In the genomic region with DNA sequence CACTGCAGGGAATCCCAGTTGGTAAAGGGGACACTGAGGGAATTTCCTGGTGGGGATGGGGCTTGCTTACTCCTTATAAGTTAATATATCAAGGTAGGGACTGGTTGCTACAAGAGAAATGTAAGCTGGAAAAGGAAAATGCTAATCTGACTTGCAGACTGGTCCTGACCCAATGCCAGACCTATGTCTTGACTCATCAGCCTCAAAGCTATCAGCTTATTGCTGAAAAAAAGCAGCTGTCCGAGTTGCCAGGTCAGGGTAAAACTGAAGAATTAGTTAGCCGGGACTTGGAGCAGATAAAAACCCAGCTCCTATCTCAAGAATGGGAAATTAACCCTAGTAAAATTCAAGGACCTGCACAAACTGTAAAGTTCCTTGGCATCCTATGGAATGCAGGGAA, we compare ENCODE assay signal across 1 cellular context.
TF ChIP-seq lines count a peak whose summit lies in the region.

No MANE protein-coding gene starts in this region.

TF ChIP-seq in GM12878, 131 proteins besides CTCF, POLR2A, EP300 and RAD21:
- TF ChIP-seq, protein P1, sequence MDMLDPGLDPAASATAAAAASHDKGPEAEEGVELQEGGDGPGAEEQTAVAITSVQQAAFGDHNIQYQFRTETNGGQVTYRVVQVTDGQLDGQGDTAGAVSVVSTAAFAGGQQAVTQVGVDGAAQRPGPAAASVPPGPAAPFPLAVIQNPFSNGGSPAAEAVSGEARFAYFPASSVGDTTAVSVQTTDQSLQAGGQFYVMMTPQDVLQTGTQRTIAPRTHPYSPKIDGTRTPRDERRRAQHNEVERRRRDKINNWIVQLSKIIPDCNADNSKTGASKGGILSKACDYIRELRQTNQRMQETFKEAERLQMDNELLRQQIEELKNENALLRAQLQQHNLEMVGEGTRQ (IDR thresholded peaks at IDR 0.05; ENCODE audit: borderline replicate concordance, low read depth, low read length): no peak
- TF ChIP-seq SUZ12 (IDR thresholded peaks at IDR 0.05; ENCODE audit: unreplicated experiment): no peak
- no peak for TF ChIP-seq BACH1 (IDR thresholded peaks at IDR 0.05; ENCODE audit: borderline replicate concordance)
- TF ChIP-seq KDM1A (IDR thresholded peaks at IDR 0.05; ENCODE audit: borderline replicate concordance): no peak
- TF ChIP-seq, protein P2, sequence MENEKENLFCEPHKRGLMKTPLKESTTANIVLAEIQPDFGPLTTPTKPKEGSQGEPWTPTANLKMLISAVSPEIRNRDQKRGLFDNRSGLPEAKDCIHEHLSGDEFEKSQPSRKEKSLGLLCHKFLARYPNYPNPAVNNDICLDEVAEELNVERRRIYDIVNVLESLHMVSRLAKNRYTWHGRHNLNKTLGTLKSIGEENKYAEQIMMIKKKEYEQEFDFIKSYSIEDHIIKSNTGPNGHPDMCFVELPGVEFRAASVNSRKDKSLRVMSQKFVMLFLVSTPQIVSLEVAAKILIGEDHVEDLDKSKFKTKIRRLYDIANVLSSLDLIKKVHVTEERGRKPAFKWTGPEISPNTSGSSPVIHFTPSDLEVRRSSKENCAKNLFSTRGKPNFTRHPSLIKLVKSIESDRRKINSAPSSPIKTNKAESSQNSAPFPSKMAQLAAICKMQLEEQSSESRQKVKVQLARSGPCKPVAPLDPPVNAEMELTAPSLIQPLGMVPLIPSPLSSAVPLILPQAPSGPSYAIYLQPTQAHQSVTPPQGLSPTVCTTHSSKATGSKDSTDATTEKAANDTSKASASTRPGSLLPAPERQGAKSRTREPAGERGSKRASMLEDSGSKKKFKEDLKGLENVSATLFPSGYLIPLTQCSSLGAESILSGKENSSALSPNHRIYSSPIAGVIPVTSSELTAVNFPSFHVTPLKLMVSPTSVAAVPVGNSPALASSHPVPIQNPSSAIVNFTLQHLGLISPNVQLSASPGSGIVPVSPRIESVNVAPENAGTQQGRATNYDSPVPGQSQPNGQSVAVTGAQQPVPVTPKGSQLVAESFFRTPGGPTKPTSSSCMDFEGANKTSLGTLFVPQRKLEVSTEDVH (IDR thresholded peaks at IDR 0.05; ENCODE audit: low read depth, partially characterized antibody): no peak
- TF ChIP-seq YBX1 (IDR thresholded peaks at IDR 0.05): no peak
- TF ChIP-seq HDAC2 (IDR thresholded peaks at IDR 0.05): no peak
- no peak for TF ChIP-seq ETV6 (conservative IDR thresholded peaks at IDR 0.05 in 1 of 2, IDR thresholded peaks at IDR 0.05 in 1 of 2; ENCODE audit: borderline replicate concordance in 1 of 2, low read depth in 1 of 2)
- TF ChIP-seq POLR2AphosphoS2 (IDR thresholded peaks at IDR 0.05; ENCODE audit: low read depth, low read length): no peak
- TF ChIP-seq, protein P3, sequence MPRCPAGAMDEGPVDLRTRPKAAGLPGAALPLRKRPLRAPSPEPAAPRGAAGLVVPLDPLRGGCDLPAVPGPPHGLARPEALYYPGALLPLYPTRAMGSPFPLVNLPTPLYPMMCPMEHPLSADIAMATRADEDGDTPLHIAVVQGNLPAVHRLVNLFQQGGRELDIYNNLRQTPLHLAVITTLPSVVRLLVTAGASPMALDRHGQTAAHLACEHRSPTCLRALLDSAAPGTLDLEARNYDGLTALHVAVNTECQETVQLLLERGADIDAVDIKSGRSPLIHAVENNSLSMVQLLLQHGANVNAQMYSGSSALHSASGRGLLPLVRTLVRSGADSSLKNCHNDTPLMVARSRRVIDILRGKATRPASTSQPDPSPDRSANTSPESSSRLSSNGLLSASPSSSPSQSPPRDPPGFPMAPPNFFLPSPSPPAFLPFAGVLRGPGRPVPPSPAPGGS (IDR thresholded peaks at IDR 0.05; ENCODE audit: borderline replicate concordance, insufficient read depth, low read depth, low read length, poor library complexity, severe bottlenecking): no peak
- TF ChIP-seq, protein P4, sequence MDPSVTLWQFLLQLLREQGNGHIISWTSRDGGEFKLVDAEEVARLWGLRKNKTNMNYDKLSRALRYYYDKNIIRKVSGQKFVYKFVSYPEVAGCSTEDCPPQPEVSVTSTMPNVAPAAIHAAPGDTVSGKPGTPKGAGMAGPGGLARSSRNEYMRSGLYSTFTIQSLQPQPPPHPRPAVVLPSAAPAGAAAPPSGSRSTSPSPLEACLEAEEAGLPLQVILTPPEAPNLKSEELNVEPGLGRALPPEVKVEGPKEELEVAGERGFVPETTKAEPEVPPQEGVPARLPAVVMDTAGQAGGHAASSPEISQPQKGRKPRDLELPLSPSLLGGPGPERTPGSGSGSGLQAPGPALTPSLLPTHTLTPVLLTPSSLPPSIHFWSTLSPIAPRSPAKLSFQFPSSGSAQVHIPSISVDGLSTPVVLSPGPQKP (IDR thresholded peaks at IDR 0.05; ENCODE audit: low read depth, low read length): no peak
- TF ChIP-seq RAD51 (IDR thresholded peaks at IDR 0.05): no peak
